11 cellular contexts compared by ENCODE assay signal in the genomic region with DNA sequence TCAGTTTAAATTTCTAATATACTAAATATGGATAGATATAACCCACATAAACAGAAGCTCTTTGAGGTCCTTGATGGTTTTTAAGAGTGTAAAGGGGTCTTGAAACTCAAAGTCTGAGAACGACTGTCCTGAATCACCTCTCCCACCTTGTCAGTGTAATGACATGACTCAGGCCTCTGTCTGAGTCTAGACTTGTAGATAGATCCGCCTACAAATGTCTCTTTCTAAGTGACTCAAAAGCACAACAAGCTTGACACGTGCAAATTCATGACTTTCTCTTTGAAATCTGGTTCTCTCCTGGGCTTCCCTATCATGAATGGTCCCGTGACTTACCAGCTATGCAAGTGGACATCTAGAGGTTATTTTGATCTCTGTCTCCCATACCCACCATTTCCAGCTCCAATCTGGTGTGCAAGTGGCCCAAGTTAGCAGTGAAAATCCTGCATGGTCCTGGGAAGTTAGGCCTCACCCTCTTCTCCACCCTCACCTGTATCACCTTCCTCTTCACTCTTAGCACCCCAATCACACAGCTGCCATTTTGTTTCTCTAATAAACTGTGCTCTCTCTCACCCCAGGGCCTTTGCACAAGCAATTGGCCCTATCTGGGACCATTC. TPM values are rescaled to one million over a fixed set of nuclear protein-coding genes. Genes with fewer than 3 reads are reported as not detected.
A peak's percentile ranks its signal among the peaks of the same experiment; 100 is the strongest.
DNase-seq lines count a peak whose midpoint lies in the region; ATAC-seq and TF ChIP-seq lines count a peak whose summit lies in the region.
"Not testable (repeated sequence)": the region's sequence is repeated elsewhere in the genome, so short reads cannot be mapped to it uniquely, and the experiment has no call there.
"Had no signal": no experiment of that assay in that cellular context is flagged by ENCODE, and none has a peak within 500 bp of the region (broad histone marks: within the 10 kb centered on the region; RNA-seq: fewer than 3 reads in every experiment).

No MANE protein-coding gene starts in this region.

- 3% methylated on average over 4 of the region's 4 CpGs for WGBS in mammary epithelial cell (ENCODE audit: low coverage, missing lambda C conversion rate)

- dilution Hi-C loops in mammary epithelial cell (cut with HindIII; ENCODE audit: low sequenced_read_pairs), result not testable (repeated sequence)

- not testable (repeated sequence) for H3K4me3 ChIP-seq in mammary epithelial cell (replicated peaks in 1 of 3; ENCODE audit: insufficient read depth in 1 of 3, low read depth in 2 of 3, low read length in 3 of 3)

- in situ Hi-C loops in mammary epithelial cell (cut with MboI; ENCODE audit: low sequenced_read_pairs in 2 of 2), result not testable (repeated sequence)

- H4K20me1 ChIP-seq in mammary epithelial cell (ENCODE audit: insufficient read depth, low read length), result not testable (repeated sequence)

- not testable (repeated sequence) for H3K9ac ChIP-seq in mammary epithelial cell (ENCODE audit: insufficient read depth, low read length)

- TF ChIP-seq CTCF in HFFc6 (IDR thresholded peaks at IDR 0.05); mammary epithelial cell (conservative IDR thresholded peaks at IDR 0.05 in 1 of 2, IDR thresholded peaks at IDR 0.05 in 1 of 2; ENCODE audit: extremely low read depth in 1 of 2, insufficient read depth in 1 of 2, low read depth in 1 of 2, low read length in 2 of 2): not testable (repeated sequence)

- BruUV-seq in mammary epithelial cell (replicated peaks; lab: Mats Ljungman, UMichigan), result not testable (repeated sequence)

- H3K27ac Mint-ChIP-seq in HFFc6; activated CD8-positive, alpha-beta memory T cell treated with anti-CD3 and anti-CD28 coated beads, Interleukin-2, amount 10 ng/mL, durations not matched to agents 7 days and 5 days: not testable (repeated sequence)

- peak overlapping the region; percentile 61 for H2AFZ ChIP-seq in mammary epithelial cell (ENCODE audit: low read depth, low read length)

- H3K9me3 Mint-ChIP-seq in HFFc6; activated CD8-positive, alpha-beta memory T cell treated with anti-CD3 and anti-CD28 coated beads, Interleukin-2, amount 10 ng/mL, durations not matched to agents 7 days and 5 days (ENCODE audit: low read depth): not testable (repeated sequence)

- ATAC-seq in GM19025 (IDR thresholded peaks at IDR 0.05; ENCODE audit: low read depth, unreplicated experiment) (peak; percentile 16), HG03095 (IDR thresholded peaks at IDR 0.05; ENCODE audit: unreplicated experiment) (peak; percentile 32)
- peak; percentile 28 for ATAC-seq in activated CD8-positive, alpha-beta memory T cell treated with anti-CD3 and anti-CD28 coated beads, Interleukin-2, amount 10 ng/mL, durations not matched to agents 7 days and 5 days

- intact Hi-C loops in mammary epithelial cell (cut with micrococcal nuclease), result not testable (repeated sequence)

- H3K27me3 Mint-ChIP-seq in HFFc6 (ENCODE audit: insufficient read depth); activated CD8-positive, alpha-beta memory T cell treated with anti-CD3 and anti-CD28 coated beads, Interleukin-2, amount 10 ng/mL, durations not matched to agents 7 days and 5 days: not testable (repeated sequence)

- H3K79me2 ChIP-seq in mammary epithelial cell (ENCODE audit: insufficient read depth, low read length), result not testable (repeated sequence)

- H3K27ac ChIP-seq in mammary epithelial cell (ENCODE audit: insufficient read depth, low read depth, low read length), result peak overlapping the region; percentile 77

- H3K4me3 Mint-ChIP-seq in HFFc6; activated CD8-positive, alpha-beta memory T cell treated with anti-CD3 and anti-CD28 coated beads, Interleukin-2, amount 10 ng/mL, durations not matched to agents 7 days and 5 days: not testable (repeated sequence)

- not testable (repeated sequence) for H3K9me3 ChIP-seq in mammary epithelial cell (replicated peaks; ENCODE audit: insufficient read depth, low read length)

- H3K4me2 ChIP-seq in mammary epithelial cell (ENCODE audit: insufficient read depth, low read depth, low read length), result not testable (repeated sequence)

- DNase-seq in ELR (ENCODE audit: low read depth) (peak; percentile 48), HFFc6 (peak; percentile 21), LHCN-M2 (ENCODE audit: low read depth) (peak; percentile 49), mammary epithelial cell (peak; percentile 88)
- DNase-seq in activated CD8-positive, alpha-beta memory T cell treated with anti-CD3 and anti-CD28 coated beads, Interleukin-2, amount 10 ng/mL, durations not matched to agents 7 days and 5 days, result peak; percentile 47
- peak; percentile 61 for DNase-seq in stimulated activated CD4-positive, alpha-beta T cell treated with anti-CD3 and anti-CD28 coated beads, Interleukin-4, amount 100 ng/mL, for 24 hours

- not testable (repeated sequence) for H3K4me1 Mint-ChIP-seq in HFFc6 (ENCODE audit: low read depth)
- peaks cover 77% of the 10 kb centered on the region for H3K4me1 Mint-ChIP-seq in activated CD8-positive, alpha-beta memory T cell treated with anti-CD3 and anti-CD28 coated beads, Interleukin-2, amount 10 ng/mL, durations not matched to agents 7 days and 5 days

- H3K27me3 ChIP-seq in mammary epithelial cell (ENCODE audit: insufficient read depth, low read length), result not testable (repeated sequence)

- CTCF ChIA-PET in activated CD8-positive, alpha-beta memory T cell treated with anti-CD3 and anti-CD28 coated beads, Interleukin-2, amount 10 ng/mL, durations not matched to agents 7 days and 5 days (lab: Charles Lee), result not testable (repeated sequence)
- CTCF ChIA-PET in mammary epithelial cell (lab: Charles Lee; ENCODE audit: low non-redundant PET), result interaction anchor here (0.7 kb wide), 2 partner anchors 39 to 82 kb away, joined by 3 to 4 read pairs; no protein-coding TSS in a partner anchor

- H3K36me3 Mint-ChIP-seq in HFFc6 (ENCODE audit: low read depth); activated CD8-positive, alpha-beta memory T cell treated with anti-CD3 and anti-CD28 coated beads, Interleukin-2, amount 10 ng/mL, durations not matched to agents 7 days and 5 days: not testable (repeated sequence)

- not testable (repeated sequence) for H3K36me3 ChIP-seq in mammary epithelial cell (ENCODE audit: insufficient read depth, low read length)

- peaks cover 37% of the 10 kb centered on the region for H3K4me1 ChIP-seq in mammary epithelial cell (ENCODE audit: insufficient read depth, low read length)

RNA-seq across cellular contexts. Expression of a gene that starts 20.9 kb away (rescaled TPM):
- under 1 TPM; 0.10 to 0.88 (median 0.33) TPM for total RNA-seq in HFFc6 (2021; fragmentation: NEBNext Ultra II Directional; extraction: Animal tissue kit (Norgen Biotek cat#: 25700))
- total RNA-seq in LHCN-M2 (2014; rRNA removed) (0.11 and 0.19 TPM in 2 replicates), mammary epithelial cell (1 to 10 TPM in 1 of 2 donors, under 1 TPM in 1; 0.35 to 1.8 TPM)
- not detected for polyA plus RNA-seq in LHCN-M2 (2012)
- total RNA-seq in activated CD8-positive, alpha-beta memory T cell treated with anti-CD3 and anti-CD28 coated beads, Interleukin-2, amount 10 ng/mL, durations not matched to agents 7 days and 5 days, result under 1 TPM in 1 of 2 experiments, not detected in 1; 0.07 TPM
- polyA plus RNA-seq in mammary epithelial cell, result 0.26 TPM
- 4.7 TPM for polyA minus RNA-seq in mammary epithelial cell
- total RNA-seq: dermis blood vessel endothelial cell, left lobe of liver had no signal
- polyA plus RNA-seq: hepatocyte had no signal

Comparison
In these comparisons a context has a peak if more than half of its experiments do, and no peak if none do; other contexts are left out.
1. DNase-seq: peak in every context shown above with its lines; median percentile 88 in mammary epithelial cell; 61 in stimulated activated CD4-positive, alpha-beta T cell treated with anti-CD3 and anti-CD28 coated beads, Interleukin-4, amount 100 ng/mL, for 24 hours; 49 in LHCN-M2; 48 in ELR; 47 in activated CD8-positive, alpha-beta memory T cell treated with anti-CD3 and anti-CD28 coated beads, Interleukin-2, amount 10 ng/mL, durations not matched to agents 7 days and 5 days; 21 in HFFc6.